Comparison of ENCODE assay signal across 11 cellular contexts in genomic region chr11:121372671-121373429, GRCh38.
A peak's percentile ranks its signal among the peaks of the same experiment; 100 is the strongest.
DNase-seq lines count a peak whose midpoint lies in the region; ATAC-seq and TF ChIP-seq lines count a peak whose summit lies in the region.
"Had no signal": no experiment of that assay in that cellular context is flagged by ENCODE, and none has a peak within 500 bp of the region (broad histone marks: within the 10 kb centered on the region; RNA-seq: fewer than 3 reads in every experiment).

No MANE protein-coding gene starts in this region.

- no peaks in the 10 kb centered on the region for H3K9me3 Mint-ChIP-seq in central memory CD8-positive, alpha-beta T cell
- H3K9me3 Mint-ChIP-seq: neural crest cell had no signal

- peaks cover 13% of the 10 kb centered on the region for H3K4me1 Mint-ChIP-seq in central memory CD8-positive, alpha-beta T cell

- no peaks in the 10 kb centered on the region for H3K27me3 Mint-ChIP-seq in central memory CD8-positive, alpha-beta T cell
- H3K27me3 Mint-ChIP-seq: stimulated activated naive CD8-positive, alpha-beta T cell treated with anti-CD3 and anti-CD28 coated beads, Interleukin-15, Interleukin-2, amounts not matched to agents 100 ng/mL and 50 ng/mL, for 24 hours had no signal

- no peak overlapping the region for H3K4me3 Mint-ChIP-seq in central memory CD8-positive, alpha-beta T cell
- H3K4me3 Mint-ChIP-seq: neural crest cell; stimulated activated naive CD8-positive, alpha-beta T cell treated with anti-CD3 and anti-CD28 coated beads, Interleukin-15, Interleukin-2, amounts not matched to agents 100 ng/mL and 50 ng/mL, for 24 hours had no signal

- ATAC-seq in GM19452 (IDR thresholded peaks at IDR 0.05; ENCODE audit: unreplicated experiment) (peak; percentile 80), HG03139 (IDR thresholded peaks at IDR 0.05; ENCODE audit: unreplicated experiment) (peak; percentile 62), esophagus mucosa (no peak)
- ATAC-seq in central memory CD8-positive, alpha-beta T cell (replicated peaks; ENCODE audit: extremely low read depth, poor library complexity, severe bottlenecking): peak; percentile 32
- ATAC-seq: HCT116 had no signal

- in situ Hi-C loops in GM13977 (cut with MboI; ENCODE audit: low pct_unique_long_range_greater_than_20kb, low sequenced_read_pairs, unreplicated experiment): no loop called here

- no peaks in the 10 kb centered on the region for H3K36me3 Mint-ChIP-seq in central memory CD8-positive, alpha-beta T cell (ENCODE audit: insufficient read depth)

- H3K27ac Mint-ChIP-seq in central memory CD8-positive, alpha-beta T cell (ENCODE audit: low read depth): peak overlapping the region; percentile 46
- H3K27ac Mint-ChIP-seq: stimulated activated naive CD8-positive, alpha-beta T cell treated with anti-CD3 and anti-CD28 coated beads, Interleukin-15, Interleukin-2, amounts not matched to agents 100 ng/mL and 50 ng/mL, for 24 hours had no signal

- DNase-seq in GM13977 (ENCODE audit: low spot score) (peak; percentile 44), DMS79 (lab: John Stamatoyannopoulos, UW) (no peak), NCI-H1417 (lab: John Stamatoyannopoulos, UW) (no peak)
- DNase-seq in central memory CD8-positive, alpha-beta T cell (ENCODE audit: low spot score in 2 of 2): no peak
- DNase-seq in NK-92 treated with Interleukin-12 subunit alpha and Interleukin-12 subunit beta, amount 100 ng/mL, for 24 hours (lab: John Stamatoyannopoulos, UW): no peak

- TF ChIP-seq CTCF in GM13977 (IDR thresholded peaks at IDR 0.05; ENCODE audit: extremely low read depth, insufficient read depth, missing control alignments): no peak
